In genomic region chr17:13601776-13602551, GRCh38 we compare ENCODE assay signal across 8 cellular contexts. TPM values are rescaled to one million over a fixed set of nuclear protein-coding genes. Genes with fewer than 3 reads are reported as not detected.
A peak's percentile ranks its signal among the peaks of the same experiment; 100 is the strongest.
DNase-seq lines count a peak whose midpoint lies in the region; FAIRE-seq and TF ChIP-seq lines count a peak whose summit lies in the region.

Gene HS3ST3A1 (minus strand): TSS chr17:13601929. CDS start chr17:13601129, 800 bp downstream.

- no peak for TF ChIP-seq EP300 in suprapubic skin (IDR thresholded peaks at IDR 0.05)

- WGBS in suprapubic skin, result 3% methylated on average over 31 of the region's 61 CpGs
- WGBS in thyroid gland, 2 donors, result 0 to 4% methylated on average over 21 to 29 of the region's 61 CpGs

- no peak for FAIRE-seq in bronchial epithelial cell (lab: Jason Lieb, UNC)

- H3K9me3 ChIP-seq in BE2C, result no peaks in the 10 kb centered on the region
- no peaks in the 10 kb centered on the region for H3K9me3 ChIP-seq in suprapubic skin
- H3K9me3 ChIP-seq in thyroid gland, result no peaks in the 10 kb centered on the region

- peaks cover 28% of the 10 kb centered on the region for H3K27me3 ChIP-seq in BE2C
- H3K27me3 ChIP-seq in bronchial epithelial cell (ENCODE audit: control insufficient read depth, insufficient read depth, low read length), result peaks cover 13% of the 10 kb centered on the region
- peaks cover 67% of the 10 kb centered on the region for H3K27me3 ChIP-seq in suprapubic skin
- peaks cover 6% of the 10 kb centered on the region for H3K27me3 ChIP-seq in thyroid gland

- TF ChIP-seq CTCF in BE2C (IDR thresholded peaks at IDR 0.05; ENCODE audit: low read depth, low read length) (no peak), bronchial epithelial cell (IDR thresholded peaks at IDR 0.05; ENCODE audit: insufficient read depth, low read length, severe bottlenecking) (no peak), suprapubic skin (IDR thresholded peaks at IDR 0.05) (no peak), thyroid gland (IDR thresholded peaks at IDR 0.05) (no peak)

- intact Hi-C loops in thyroid gland (cut with DNase I), result loop anchor here (5.0 kb wide), 1 partner anchor 700 kb away; the partner anchor contains the start of gene HS3ST3B1

- no peaks in the 10 kb centered on the region for H3K4me1 ChIP-seq in BE2C
- peaks cover 25% of the 10 kb centered on the region for H3K4me1 ChIP-seq in suprapubic skin
- peaks cover 0 to 18% of the 10 kb centered on the region in 2 donors for H3K4me1 ChIP-seq in thyroid gland

- no peak for TF ChIP-seq POLR2A in suprapubic skin (IDR thresholded peaks at IDR 0.05)
- TF ChIP-seq POLR2A in thyroid gland (IDR thresholded peaks at IDR 0.05), result no peak

- DNase-seq in BE2C (peak; percentile 68), NCI-H1105 treated with DMSO at 0.1 percent for 48 hours (lab: John Stamatoyannopoulos, UW) (peak; percentile 26), bronchial epithelial cell (ENCODE audit: low read depth) (peak; percentile 10), kidney tubule cell (ENCODE audit: low spot score) (peak; percentile 54), suprapubic skin (ENCODE audit: low spot score in 2 of 2) (peak in 1 of 2 donors; percentile 79), GM19240 (ENCODE audit: insufficient read length, low spot score) (no peak), thyroid gland (no peak), NCI-H2171 (lab: John Stamatoyannopoulos, UW) (no peak)

- H3K36me3 ChIP-seq in BE2C (no peaks in the 10 kb centered on the region), bronchial epithelial cell (ENCODE audit: control insufficient read depth, insufficient read depth, low read length) (no peaks in the 10 kb centered on the region), suprapubic skin (no peaks in the 10 kb centered on the region), thyroid gland (no peaks in the 10 kb centered on the region)

- H3K27ac ChIP-seq in suprapubic skin, result no peak within 1 kb of the TSS
- H3K27ac ChIP-seq in thyroid gland, result no peak within 1 kb of the TSS

- H3K4me3 ChIP-seq in BE2C (ENCODE audit: low read depth, low read length) (peak within 1 kb of the TSS; percentile 54), bronchial epithelial cell (ENCODE audit: low read depth, low read length) (peak within 1 kb of the TSS; percentile 22), suprapubic skin (peak within 1 kb of the TSS; percentile 56), thyroid gland (replicated peaks in 1 of 3) (peak within 1 kb of the TSS in 1 of 3 donors; percentile 13)

RNA-seq across cellular contexts. Expression of gene HS3ST3A1, which starts in this region (rescaled TPM):
- polyA plus RNA-seq in BE2C (2012; ENCODE audit: insufficient read depth, insufficient read length, low read depth), result 1.1 TPM
- total RNA-seq in bronchial epithelial cell, result 0.13 and 0.53 TPM in 2 replicates
- 10 to 100 TPM in 1 of 4 donors, 1 to 10 TPM in 3; 2.9 to 10.5 (median 5.0) TPM for total RNA-seq in suprapubic skin
- total RNA-seq in thyroid gland, result 1 to 10 TPM in 3 of 4 donors, under 1 TPM in 1; 0.98 to 2.1 (median 1.8) TPM

Comparison
In these comparisons a context has a peak if more than half of its experiments do, and no peak if none do; other contexts are left out.
1. Peak in DNase-seq and H3K4me3 ChIP-seq in bronchial epithelial cell; RNA of the gene not detected or under 1 TPM.
2. DNase-seq: peak in BE2C (single experiment), NCI-H1105 treated with DMSO at 0.1 percent for 48 hours (single experiment) and kidney tubule cell (single experiment); none in GM19240 (single experiment), thyroid gland (0 of 2) and NCI-H2171 (single experiment).